ENCODE assay signal across 1 cellular context in genomic region chr9:37501957-37502596, GRCh38.
A peak's percentile ranks its signal among the peaks of the same experiment; 100 is the strongest.
TF ChIP-seq lines count a peak whose summit lies in the region.

No MANE protein-coding gene starts in this region.

TF ChIP-seq in liver, 16 proteins besides CTCF, POLR2A, EP300 and RAD21 (continued from another document):
- peak; percentile 15 for TF ChIP-seq REST (IDR thresholded peaks at IDR 0.05)
- peak; percentile 93 to 94 for TF ChIP-seq RXRA (IDR thresholded peaks at IDR 0.05)
- TF ChIP-seq ZBTB33 (IDR thresholded peaks at IDR 0.05), result no peak
- TF ChIP-seq FOXA1 (IDR thresholded peaks at IDR 0.05), result no peak
- TF ChIP-seq ATF3 (IDR thresholded peaks at IDR 0.05), result no peak
- TF ChIP-seq FOXA2 (IDR thresholded peaks at IDR 0.05), result no peak
- peak; percentile 36 for TF ChIP-seq YY1 (IDR thresholded peaks at IDR 0.05)
